In genomic region chr14:54489731-54490447, GRCh38 we compare ENCODE assay signal across 8 cellular contexts. TPM values are rescaled to one million over a fixed set of nuclear protein-coding genes. Genes with fewer than 3 reads are reported as not detected.
DNase-seq lines count a peak whose midpoint lies in the region; ATAC-seq and TF ChIP-seq lines count a peak whose summit lies in the region.
"Had no signal": no experiment of that assay in that cellular context is flagged by ENCODE, and none has a peak within 500 bp of the region (broad histone marks: within the 10 kb centered on the region; RNA-seq: fewer than 3 reads in every experiment).

No MANE protein-coding gene starts in this region.

- H3K36me3 Mint-ChIP-seq in H9 (ENCODE audit: insufficient read depth in 1 of 3, low read depth in 3 of 3) = peaks cover 2 to 5% (median 4%) of the 10 kb centered on the region in 3 experiments; a peak in 4 of 7 replicates

- H3K27me3 Mint-ChIP-seq in H9 (ENCODE audit: low read depth) = no peaks in the 10 kb centered on the region

- H3K4me2 ChIP-seq in H9 (ENCODE audit: insufficient read depth, insufficient read length, low read length) (peak overlapping the region; percentile 95), SU-DHL-6 (ENCODE audit: low read depth, low read length, poor library complexity, severe bottlenecking) (peak overlapping the region; percentile 77), smooth muscle cell (peak overlapping the region; percentile 94)

- no peak overlapping the region for H2BK20ac ChIP-seq in H9 (ENCODE audit: low read depth, low read length, poor library complexity, severe bottlenecking)

- H3K4ac ChIP-seq in H9 (ENCODE audit: low read depth, low read length) = no peak overlapping the region

- H2BK5ac ChIP-seq in H9 (ENCODE audit: insufficient read length, low read length) = no peak overlapping the region

- H3K9me3 ChIP-seq in H9 (ENCODE audit: control insufficient read depth, low read depth, low read length) = no peaks in the 10 kb centered on the region
- H3K9me3 ChIP-seq in SU-DHL-6 (ENCODE audit: insufficient read depth, low read length) = no peaks in the 10 kb centered on the region
- no peaks in the 10 kb centered on the region for H3K9me3 ChIP-seq in smooth muscle cell (replicated peaks; ENCODE audit: low read depth)

- H3K23ac ChIP-seq in H9 (ENCODE audit: insufficient read length, low read depth, low read length) = no peak overlapping the region

- H3K36me3 ChIP-seq in SU-DHL-6 (ENCODE audit: low read length) (no peaks in the 10 kb centered on the region), smooth muscle cell (ENCODE audit: low read depth) (no peaks in the 10 kb centered on the region), H7 (replicated peaks; ENCODE audit: control insufficient read depth, insufficient read depth, low read length) (no peaks in the 10 kb centered on the region)

- no peaks in the 10 kb centered on the region for H4K20me1 ChIP-seq in H9 (ENCODE audit: control insufficient read depth, insufficient read depth, insufficient read length)
- no peaks in the 10 kb centered on the region for H4K20me1 ChIP-seq in SU-DHL-6 (ENCODE audit: low read depth, low read length)
- peaks cover 28% of the 10 kb centered on the region for H4K20me1 ChIP-seq in smooth muscle cell (ENCODE audit: low read depth)

- H3K9ac ChIP-seq in H9 (ENCODE audit: extremely low read depth, insufficient read length, low read length) = no peak overlapping the region
- H3K9ac ChIP-seq in SU-DHL-6 (ENCODE audit: low read length) = peak overlapping the region; percentile 89
- H3K9ac ChIP-seq in smooth muscle cell (ENCODE audit: low read depth) = no peak overlapping the region

- peak overlapping the region in 2 of 3 experiments; percentile 97; a peak in 5 of 7 replicates for H3K27ac Mint-ChIP-seq in H9

- peaks cover 12% of the 10 kb centered on the region for H3K23me2 ChIP-seq in H9 (ENCODE audit: insufficient read length, low read depth, low read length, poor library complexity, severe bottlenecking)

- no peak overlapping the region for H3K14ac ChIP-seq in H9 (ENCODE audit: insufficient read depth, low read length)

- peaks cover 4% of the 10 kb centered on the region for H3K79me1 ChIP-seq in H9 (ENCODE audit: insufficient read depth, low read depth, low read length, poor library complexity, severe bottlenecking)

- H2BK15ac ChIP-seq in H9 (ENCODE audit: low read depth, low read length) = no peak overlapping the region

- DNase-seq in H9 (no peak), fibroblast of villous mesenchyme (ENCODE audit: low read depth) (no peak), smooth muscle cell (lab: John Stamatoyannopoulos, UW; ENCODE audit: unreplicated experiment) (no peak), H7 (no peak)
- DNase-seq: NCI-H2171 treated with DMSO at 0.1 percent for 48 hours had no signal

- H3K56ac ChIP-seq in H9 (ENCODE audit: insufficient read length, low read depth, low read length) = no peak overlapping the region

- H3K4me1 Mint-ChIP-seq in H9 = peaks cover 41 to 53% of the 10 kb centered on the region in 2 experiments

- ATAC-seq in GM18502 (IDR thresholded peaks at IDR 0.05; ENCODE audit: poor library complexity, unreplicated experiment) (no peak), HG03175 (IDR thresholded peaks at IDR 0.05; ENCODE audit: unreplicated experiment) (no peak)

- H2AFZ ChIP-seq in H9 (ENCODE audit: low read length) (no peak overlapping the region), SU-DHL-6 (ENCODE audit: low read depth, low read length, severe bottlenecking) (peak overlapping the region; percentile 91), smooth muscle cell (ENCODE audit: low read depth) (peak overlapping the region; percentile 98)

- H3F3A ChIP-seq in SU-DHL-6 (ENCODE audit: insufficient read depth) (peaks cover 13% of the 10 kb centered on the region; the same call in 1 of the 2 replicates), smooth muscle cell (ENCODE audit: low read depth) (peaks cover 10% of the 10 kb centered on the region)

- no peaks in the 10 kb centered on the region; a peak in 1 of 5 replicates for H3K9me3 Mint-ChIP-seq in H9

- H3K4me3 ChIP-seq in SU-DHL-6 (ENCODE audit: insufficient read depth, low read length, poor library complexity, severe bottlenecking) (peak overlapping the region; percentile 88), fibroblast of villous mesenchyme (ENCODE audit: low read depth, low read length) (peak overlapping the region; percentile 75), smooth muscle cell (peak overlapping the region; percentile 98), H7 (ENCODE audit: insufficient read depth, low read depth, low read length) (no peak overlapping the region)

- H3K18ac ChIP-seq in H9 (ENCODE audit: insufficient read length, low read depth, low read length) = no peak overlapping the region

- H4K8ac ChIP-seq in H9 (replicated peaks; ENCODE audit: insufficient read length, low read depth, low read length) = no peak overlapping the region

- no peak overlapping the region for H3T11ph ChIP-seq in H9 (ENCODE audit: low read length)

- WGBS in H9 (ENCODE audit: extremely low coverage, insufficient read length, low lambda C conversion rate) = no CpG with 5 or more reads among the region's 4 CpGs
- WGBS in smooth muscle cell (ENCODE audit: low lambda C conversion rate) = 79% methylated on average over 4 of the region's 4 CpGs

- peaks cover 17% of the 10 kb centered on the region; the same call in 1 of the 2 replicates for H3K79me2 ChIP-seq in H9 (ENCODE audit: insufficient read depth, low read length)
- H3K79me2 ChIP-seq in SU-DHL-6 (ENCODE audit: insufficient read depth, low read length) = peaks cover 44% of the 10 kb centered on the region
- H3K79me2 ChIP-seq in smooth muscle cell (ENCODE audit: low read depth) = peaks cover 37% of the 10 kb centered on the region

- TF ChIP-seq CTCF in H9 (conservative IDR thresholded peaks at IDR 0.05) (no peak), SU-DHL-6 (IDR thresholded peaks at IDR 0.05; ENCODE audit: insufficient read depth, low read length, poor library complexity, severe bottlenecking) (no peak), fibroblast of villous mesenchyme (IDR thresholded peaks at IDR 0.05; ENCODE audit: insufficient read depth, low read depth, low read length) (no peak), smooth muscle cell (IDR thresholded peaks at IDR 0.05; ENCODE audit: borderline replicate concordance, insufficient read depth, poor library complexity, severe bottlenecking) (no peak)

- no peak overlapping the region for H2BK120ac ChIP-seq in H9 (ENCODE audit: low read depth, low read length, poor library complexity, severe bottlenecking)

- no peak overlapping the region for H2BK12ac ChIP-seq in H9 (ENCODE audit: insufficient read length, low read depth, low read length)

- H2AK5ac ChIP-seq in H9 (ENCODE audit: insufficient read length, low read length) = no peak overlapping the region

- no peaks in the 10 kb centered on the region for H3K9me2 ChIP-seq in SU-DHL-6 (replicated peaks; ENCODE audit: insufficient read depth, low read length)

- H4K91ac ChIP-seq in H9 (ENCODE audit: insufficient read length, low read depth, low read length) = no peak overlapping the region

- H3K27ac ChIP-seq in H9 (ENCODE audit: insufficient read length, low read depth, low read length) (no peak overlapping the region), SU-DHL-6 (ENCODE audit: low read depth, low read length) (no peak overlapping the region; the same call in 1 of the 2 replicates), smooth muscle cell (ENCODE audit: low read depth) (peak overlapping the region; percentile 92)

- H4K5ac ChIP-seq in H9 (ENCODE audit: insufficient read length, low read depth, low read length) = no peak overlapping the region

- no peaks in the 10 kb centered on the region; the same call in 1 of the 2 replicates for H3K4me1 ChIP-seq in H9 (ENCODE audit: insufficient read depth, low read length)
- peaks cover 18% of the 10 kb centered on the region for H3K4me1 ChIP-seq in smooth muscle cell (ENCODE audit: low read depth)

- H3K4me3 Mint-ChIP-seq in H9 = peak overlapping the region; percentile 82 to 84

- no peaks in the 10 kb centered on the region for H3K27me3 ChIP-seq in H9 (ENCODE audit: insufficient read depth, low read length)
- H3K27me3 ChIP-seq in SU-DHL-6 (ENCODE audit: low read length) = no peaks in the 10 kb centered on the region
- H3K27me3 ChIP-seq in smooth muscle cell (ENCODE audit: low read depth) = no peaks in the 10 kb centered on the region
- H3K27me3 ChIP-seq in H7 (ENCODE audit: control insufficient read depth, insufficient read depth, low read length) = no peaks in the 10 kb centered on the region

RNA-seq across cellular contexts. Expression of gene GMFB, which starts 1.1 kb away (rescaled TPM):
- 71.0 and 79.2 TPM in 2 replicates for total RNA-seq in H9 (2021)
- 82.1 and 142 TPM in 2 replicates for total RNA-seq in fibroblast of villous mesenchyme
- total RNA-seq in smooth muscle cell = 73.5 and 86.1 TPM in 2 replicates
- polyA plus RNA-seq in smooth muscle cell = 25.7 and 26.8 TPM in 2 replicates
- total RNA-seq in H7 (2014; rRNA removed; shearing (Covaris generic)) = 64.2 and 73.3 TPM in 2 replicates

RNA-seq across cellular contexts. Expression of gene CGRRF1, which starts 19.8 kb away (rescaled TPM):
- total RNA-seq in H9 (2021) (19.1 and 23.5 TPM in 2 replicates), fibroblast of villous mesenchyme (12.2 and 17.3 TPM in 2 replicates), smooth muscle cell (18.4 and 20.7 TPM in 2 replicates)
- polyA plus RNA-seq in smooth muscle cell = 20.5 and 30.6 TPM in 2 replicates
- total RNA-seq in H7 (2014; rRNA removed; shearing (Covaris generic)) = 9.1 and 17.7 TPM in 2 replicates

RNA-seq across cellular contexts. Expression of gene CNIH1, which starts 48.7 kb away (rescaled TPM):
- total RNA-seq in H9 (2021) = 99.3 and 108 TPM in 2 replicates
- total RNA-seq in fibroblast of villous mesenchyme = 31.9 and 94.1 TPM in 2 replicates
- total RNA-seq in smooth muscle cell = 172 and 224 TPM in 2 replicates
- polyA plus RNA-seq in smooth muscle cell = 133 and 162 TPM in 2 replicates
- 98.5 and 116 TPM in 2 replicates for total RNA-seq in H7 (2014; rRNA removed; shearing (Covaris generic))
